Comparison of ENCODE assay signal across 24 cellular contexts in genomic region chr11:73425118-73425517, GRCh38. TPM values are rescaled to one million over a fixed set of nuclear protein-coding genes. Genes with fewer than 3 reads are reported as not detected.
DNase-seq lines count a peak whose midpoint lies in the region; ATAC-seq, FAIRE-seq and TF ChIP-seq lines count a peak whose summit lies in the region.
"Had no signal": no experiment of that assay in that cellular context is flagged by ENCODE, and none has a peak within 500 bp of the region (broad histone marks: within the 10 kb centered on the region; RNA-seq: fewer than 3 reads in every experiment).

No MANE protein-coding gene starts in this region.

- H3K36me3 ChIP-seq in GM12878 (ENCODE audit: control insufficient read depth in 2 of 2, insufficient read depth in 2 of 2, low read length in 1 of 2) (no peaks in the 10 kb centered on the region; a peak in 1 of 4 replicates), spleen (peaks cover 0 to 22% (median 0%) of the 10 kb centered on the region in 6 donors)
- H3K36me3 ChIP-seq: MG63, ovary, transverse colon had no signal

- RAD21 ChIA-PET in GM12878 (lab: Charles Lee; ENCODE audit: unreplicated experiment), result no interaction called here

- H4K20me1 ChIP-seq in GM12878 (ENCODE audit: control insufficient read depth, insufficient read depth), result no peaks in the 10 kb centered on the region

- H3K4me1 ChIP-seq in GM12878 (ENCODE audit: control insufficient read depth, insufficient read depth, low read length) (peaks cover 3% of the 10 kb centered on the region; the same call in 1 of the 2 replicates), spleen (peaks cover 0 to 29% (median 9%) of the 10 kb centered on the region in 6 donors)
- H3K4me1 ChIP-seq: transverse colon had no signal

- no peak overlapping the region for H3K9ac ChIP-seq in GM12878 (ENCODE audit: control insufficient read depth, insufficient read depth, low read length)

- intact Hi-C loops in GM12878 (cut with micrococcal nuclease; ENCODE audit: unreplicated experiment) (no loop called here), spleen (cut with DNase I; ENCODE audit: low total_unique reads) (no loop called here)

- no peak overlapping the region for H3K27ac ChIP-seq in GM12878 (ENCODE audit: control insufficient read depth, insufficient read depth)
- H3K27ac ChIP-seq in spleen, result peak overlapping the region in 5 of 8 donors; percentile 3 to 59 (median 41)
- H3K27ac ChIP-seq: 22Rv1, epithelial cell of prostate, foreskin keratinocyte, ovary, transverse colon had no signal

- POLR2A ChIA-PET in GM12878 (lab: Charles Lee), result interaction anchor here (0.5 to 2.6 kb wide), 2 partner anchors 9 to 191 kb away, joined by 3 to 10 read pairs; no protein-coding TSS in a partner anchor

- TF ChIP-seq RAD21 in GM12878 (IDR thresholded peaks at IDR 0.05; ENCODE audit: insufficient read depth, low read depth, low read length), result no peak

- no peak overlapping the region for H2AFZ ChIP-seq in GM12878 (ENCODE audit: control insufficient read depth, low read depth, low read length)

- no TSS peak for BruUV-seq in GM12878 (replicated peaks; lab: Mats Ljungman, UMichigan)

- H3K4me2 ChIP-seq in GM12878 (ENCODE audit: control insufficient read depth, insufficient read depth), result no peak overlapping the region

- H3K4me3 ChIP-seq in GM12878 (no peak overlapping the region), spleen (no peak overlapping the region)
- H3K4me3 ChIP-seq: MG63, ovary, transverse colon had no signal

- H3K27me3 ChIP-seq in GM12878 (replicated peaks in 1 of 2; ENCODE audit: control insufficient read depth in 2 of 2, insufficient read depth in 2 of 2, low read length in 1 of 2) (no peaks in the 10 kb centered on the region), spleen (replicated peaks in 1 of 7) (no peaks in the 10 kb centered on the region)
- H3K27me3 ChIP-seq: foreskin keratinocyte, MG63, ovary, transverse colon had no signal

- CTCF ChIA-PET in GM12878 (lab: Yijun Ruan, JAX), result interaction anchor here (1.0 to 6.4 kb wide), 7 partner anchors 8 to 236 kb away, joined by 3 to 29 read pairs (median 5); no protein-coding TSS in a partner anchor

- H3K79me2 ChIP-seq in GM12878 (ENCODE audit: control insufficient read depth, insufficient read depth, low read length), result no peaks in the 10 kb centered on the region

- DNase-seq in NOMO-1 treated with DMSO at 0.1 percent for 48 hours (lab: John Stamatoyannopoulos, UW; ENCODE audit: unreplicated experiment), result peak; percentile 71
- no peak for DNase-seq in NOMO-1 treated with dmso at 0.1 percent for 144 hours (lab: John Stamatoyannopoulos, UW; ENCODE audit: unreplicated experiment)
- no peak for DNase-seq in GM12878 (ENCODE audit: low read depth, low spot score)
- DNase-seq in left lobe of liver (ENCODE audit: low spot score), result no peak
- DNase-seq in spleen, result no peak
- DNase-seq in T-helper 9 cell, result no peak
- no peak for DNase-seq in iPS-NIHi7 (ENCODE audit: extremely low spot score)
- no peak for DNase-seq in SHP77 (lab: John Stamatoyannopoulos, UW)
- DNase-seq: activated CD4-positive, CD25-positive, alpha-beta regulatory T cell treated with anti-CD3 and anti-CD28 coated beads, Interleukin-2, amount 50 U/mL, for 72 hours; activated CD8-positive, alpha-beta memory T cell treated with anti-CD3 and anti-CD28 coated beads for 24 hours; Calu3; dermis blood vessel endothelial cell; foreskin keratinocyte; GOT3; MG63; NCI-H1694 treated with DMSO at 0.1 percent for 48 hours; NCI-H748 treated with DMSO at 0.1 percent for 48 hours; ovary; PC-3; stimulated activated naive CD8-positive, alpha-beta T cell treated with anti-CD3 and anti-CD28 coated beads, Interleukin-15, Interleukin-2, amounts not matched to agents 100 U/mL and 50 U/mL, for 24 hours; T1000; transverse colon had no signal

- ATAC-seq in GM12878 (no peak), left lobe of liver (peak; percentile 33)
- ATAC-seq: foreskin keratinocyte; PC-3; stimulated activated naive CD8-positive, alpha-beta T cell treated with anti-CD3 and anti-CD28 coated beads, Interleukin-15, Interleukin-2, amounts not matched to agents 100 U/mL and 50 U/mL, for 24 hours had no signal

- no peak for TF ChIP-seq EP300 in GM12878 (IDR thresholded peaks at IDR 0.05; ENCODE audit: borderline replicate concordance in 1 of 2, control insufficient read depth in 1 of 2, low read depth in 2 of 2, low read length in 2 of 2)

- TF ChIP-seq POLR2A in GM12878 (IDR thresholded peaks at IDR 0.05; ENCODE audit: low read depth, low read length) (no peak), spleen (IDR thresholded peaks at IDR 0.05) (no peak)

- FAIRE-seq in GM12878 (lab: Jason Lieb, UNC), result no peak

- 95% methylated on average over 1 of the region's 1 CpG for WGBS in GM12878 (ENCODE audit: insufficient coverage, insufficient replicate concordance, low lambda C conversion rate, missing lambda C conversion rate)
- 39 to 77% (median 57%) methylated on average over 1 of the region's 1 CpG for WGBS in spleen, 5 donors

- in situ Hi-C loops in GM12878 (cut with MboI), result no loop called here

- H3K9me3 ChIP-seq in GM12878 (replicated peaks; ENCODE audit: control insufficient read depth, insufficient read depth, low read length) (no peaks in the 10 kb centered on the region), spleen (no peaks in the 10 kb centered on the region)
- H3K9me3 ChIP-seq: MG63, ovary, transverse colon had no signal

- SMC1A ChIA-PET in GM12878 (lab: Charles Lee; ENCODE audit: uncharacterized antibody, unreplicated experiment), result interaction anchor here (0.5 to 6.1 kb wide), 8 partner anchors 10 to 265 kb away, joined by 3 to 34 read pairs (median 4); no protein-coding TSS in a partner anchor

- TF ChIP-seq CTCF in GM12878 (IDR thresholded peaks at IDR 0.05 in 2 of 3, conservative IDR thresholded peaks at IDR 0.05 in 1 of 3; ENCODE audit: control insufficient read depth in 2 of 3, extremely low read depth in 1 of 3, insufficient read depth in 1 of 3, low read depth in 3 of 3, low read length in 3 of 3) (no peak), spleen (IDR thresholded peaks at IDR 0.05 in 8 of 11, conservative IDR thresholded peaks at IDR 0.05 in 3 of 11) (no peak)

TF ChIP-seq in GM12878, 131 proteins besides CTCF, POLR2A, EP300 and RAD21 (continues in another document):
- no peak for TF ChIP-seq MEF2B (IDR thresholded peaks at IDR 0.05; ENCODE audit: partially characterized antibody, poor library complexity, severe bottlenecking)
- no peak for TF ChIP-seq PRDM15 (CRISPR knock-in tag; IDR thresholded peaks at IDR 0.05)
- 0 out of 2 replicates have a peak, but pooled peaks have one; percentile 1 for TF ChIP-seq SPI1 (IDR thresholded peaks at IDR 0.05; ENCODE audit: borderline replicate concordance, insufficient read depth, low read depth, low read length)

RNA-seq across cellular contexts. Expression of gene RELT, which starts 48.9 kb away (rescaled TPM):
- total RNA-seq in GM12878 (2013; cell fraction: nucleolus; rRNA removed), result 89.6 and 94.7 TPM in 2 replicates
- total RNA-seq in GM12878 (2014; rRNA removed) (19.8 and 23.4 TPM in 2 replicates), GM12878 (2014; rRNA removed; fragmentation: Illumina TruSeq; extraction: Trizol) (10.4 and 10.5 TPM in 2 replicates), GM12878 (2021) (27.9 and 28.5 TPM in 2 replicates), left lobe of liver (1.4 TPM), spleen (10 to 100 TPM; 28.1 to 79.8 (median 41.3) TPM)
- 5.2 TPM for polyA plus RNA-seq in GM12878 (2011; ENCODE audit: low read depth)
- polyA plus RNA-seq in GM12878 (2011; rRNA removed) (7.9 and 13.0 TPM in 2 replicates), GM12878 (2014; fragmentation: Illumina TruSeq; extraction: Trizol) (2.5 and 8.4 TPM in 2 replicates), GM12878 (2014; fragmentation: Nextera tagmentation; extraction: Ambion mirVana) (1 to 10 TPM; 1.2 to 3.0 TPM), GM12878 (2014; rRNA removed) (21.1 and 23.6 TPM in 2 replicates), GM12878 (2016; fragmentation: Nextera tagmentation; extraction: Ambion mirVana) (10 to 100 TPM in 1 of 2 experiments, 1 to 10 TPM in 1; 8.8 to 11.1 TPM), spleen (10 to 100 TPM; 13.5 to 28.2 (median 21.7) TPM)
- polyA plus RNA-seq in GM12878 (2011; cell fraction: cytosol; rRNA removed), result 17.2 and 25.3 TPM in 2 replicates
- polyA plus RNA-seq in GM12878 (2011; cell fraction: nucleus; rRNA removed), result 96.7 and 106 TPM in 2 replicates
- 16.1 and 16.3 TPM in 2 replicates for polyA plus RNA-seq in GM12878 (2012)
- 10.7 and 22.1 TPM in 2 replicates for polyA minus RNA-seq in GM12878 (2011; rRNA and poly(A)+ RNA removed)
- polyA minus RNA-seq in GM12878 (2011; cell fraction: cytosol; rRNA and poly(A)+ RNA removed), result 8.4 and 10.4 TPM in 2 replicates
- 24.1 and 45.4 TPM in 2 replicates for polyA minus RNA-seq in GM12878 (2011; cell fraction: nucleus; rRNA and poly(A)+ RNA removed)
